ENCODE assay signal across 9 cellular contexts in the genomic region with DNA sequence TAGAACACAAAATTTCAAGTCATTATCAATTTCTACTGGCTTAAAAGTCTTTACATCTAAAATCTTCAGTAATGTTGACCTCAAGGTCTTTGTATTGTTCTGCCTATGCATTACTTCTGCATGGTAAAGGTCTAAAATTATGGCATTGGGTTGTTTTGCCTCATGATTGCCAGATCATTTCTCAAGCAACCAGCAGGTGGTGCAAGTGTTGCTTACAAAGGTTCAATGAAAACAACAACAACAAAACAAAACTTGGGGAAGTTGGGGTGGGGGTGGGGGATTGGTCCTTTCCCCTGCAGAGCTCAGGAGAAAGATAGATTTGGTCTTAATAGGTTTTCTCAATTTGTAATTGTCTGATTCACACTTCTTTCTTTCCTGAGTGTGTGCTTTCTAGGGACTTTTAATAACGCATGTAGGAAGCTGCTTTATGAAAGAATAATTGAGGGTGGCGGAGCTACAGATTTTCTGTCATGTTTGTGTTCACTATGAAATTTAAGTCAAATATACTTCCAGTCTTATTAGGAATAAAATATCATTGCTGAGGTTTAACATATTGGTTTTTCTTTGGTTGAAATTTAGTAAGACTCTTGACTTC.
DNase-seq lines count a peak whose midpoint lies in the region; ATAC-seq and TF ChIP-seq lines count a peak whose summit lies in the region.
"Had no signal": no experiment of that assay in that cellular context is flagged by ENCODE, and none has a peak within 500 bp of the region (broad histone marks: within the 10 kb centered on the region; RNA-seq: fewer than 3 reads in every experiment).

No MANE protein-coding gene starts in this region.

- 91 to 97% methylated on average over 2 of the region's 2 CpGs for WGBS in sigmoid colon, 2 donors

- H3K27ac ChIP-seq in C4-2B: no peak overlapping the region
- H3K27ac ChIP-seq in WERI-Rb-1: no peak overlapping the region
- H3K27ac ChIP-seq in sigmoid colon: no peak overlapping the region
- H3K27ac ChIP-seq: thoracic aorta had no signal

- H3K36me3 ChIP-seq in HAP-1 (replicated peaks) (no peaks in the 10 kb centered on the region; the same call in none of the 2 replicates), WERI-Rb-1 (no peaks in the 10 kb centered on the region), sigmoid colon (no peaks in the 10 kb centered on the region)
- H3K36me3 ChIP-seq: thoracic aorta had no signal

- intact Hi-C loops in sigmoid colon (cut with DNase I): no loop called here

- H3K9me3 ChIP-seq in HAP-1: no peaks in the 10 kb centered on the region
- no peaks in the 10 kb centered on the region for H3K9me3 ChIP-seq in WERI-Rb-1 (ENCODE audit: severe bottlenecking)
- no peaks in the 10 kb centered on the region for H3K9me3 ChIP-seq in sigmoid colon
- H3K9me3 ChIP-seq: thoracic aorta had no signal

- TF ChIP-seq EP300 in sigmoid colon (IDR thresholded peaks at IDR 0.05): no peak

- H3K4me1 ChIP-seq in HAP-1: peaks cover 6% of the 10 kb centered on the region
- H3K4me1 ChIP-seq in sigmoid colon: no peaks in the 10 kb centered on the region

- no peak overlapping the region for H3K4me3 ChIP-seq in HAP-1
- H3K4me3 ChIP-seq in WERI-Rb-1 (ENCODE audit: low read depth, low read length): no peak overlapping the region
- no peak overlapping the region for H3K4me3 ChIP-seq in sigmoid colon
- H3K4me3 ChIP-seq: thoracic aorta had no signal

- peak; percentile 63 for TF ChIP-seq CTCF in C4-2B (conservative IDR thresholded peaks at IDR 0.05)
- peak; percentile 47 for TF ChIP-seq CTCF in WERI-Rb-1 (IDR thresholded peaks at IDR 0.05; ENCODE audit: low read depth, low read length)
- TF ChIP-seq CTCF in sigmoid colon (IDR thresholded peaks at IDR 0.05): no peak

- no peak for TF ChIP-seq POLR2A in sigmoid colon (IDR thresholded peaks at IDR 0.05)

- DNase-seq in HAP-1 (ENCODE audit: low spot score in 2 of 2) (peak; percentile 17 to 46), WERI-Rb-1 (peak; percentile 9), iris pigment epithelial cell (ENCODE audit: low read depth) (peak; percentile 5), sigmoid colon (no peak)
- DNase-seq in stimulated activated naive CD8-positive, alpha-beta T cell treated with anti-CD3 and anti-CD28 coated beads, Interleukin-15, Interleukin-2, amounts not matched to agents 100 U/mL and 50 U/mL, for 24 hours: no peak

- H3K27me3 ChIP-seq in HAP-1 (ENCODE audit: low read depth) (no peaks in the 10 kb centered on the region), WERI-Rb-1 (ENCODE audit: insufficient read depth, low read depth, severe bottlenecking) (peaks cover 24% of the 10 kb centered on the region), sigmoid colon (no peaks in the 10 kb centered on the region)

- in situ Hi-C loops in HAP-1 (cut with MboI; ENCODE audit: low sequenced_read_pairs): no loop called here

- no peak for ATAC-seq in stimulated activated naive CD8-positive, alpha-beta T cell treated with anti-CD3 and anti-CD28 coated beads, Interleukin-15, Interleukin-2, amounts not matched to agents 100 U/mL and 50 U/mL, for 24 hours
- ATAC-seq in HG02870 (IDR thresholded peaks at IDR 0.05; ENCODE audit: unreplicated experiment) (no peak), GM21786 (IDR thresholded peaks at IDR 0.05; ENCODE audit: unreplicated experiment) (no peak)

Comparison
In these comparisons a context has a peak if more than half of its experiments do, and no peak if none do; other contexts are left out.
1. CTCF ChIP-seq: peak in C4-2B (single experiment) and WERI-Rb-1 (single experiment); none in sigmoid colon (0 of 4).
2. DNase-seq: peak in HAP-1 (2 of 2), WERI-Rb-1 (single experiment) and iris pigment epithelial cell (single experiment); none in stimulated activated naive CD8-positive, alpha-beta T cell treated with anti-CD3 and anti-CD28 coated beads, Interleukin-15, Interleukin-2, amounts not matched to agents 100 U/mL and 50 U/mL, for 24 hours (single experiment) and sigmoid colon (single experiment).